In the genomic region with DNA sequence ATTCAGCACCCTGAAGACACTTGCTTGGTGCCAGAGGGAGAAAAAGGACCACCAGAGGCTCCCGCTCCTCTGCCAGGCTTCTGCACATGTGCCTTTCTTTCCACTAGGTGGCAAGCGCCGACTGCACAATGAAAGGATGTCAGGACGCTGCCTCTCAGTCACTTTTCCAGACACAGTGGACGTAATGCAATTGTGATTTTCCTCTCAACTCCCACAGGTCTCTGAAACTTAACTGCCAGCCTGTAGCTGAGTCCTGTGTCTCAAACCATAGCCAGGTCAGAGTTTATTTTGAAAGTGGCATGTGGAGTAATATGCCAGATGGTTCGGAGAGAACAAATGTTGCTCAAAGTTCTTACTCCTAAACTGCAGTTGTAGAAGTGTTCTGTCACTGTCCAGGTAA, we compare ENCODE assay signal across 8 cellular contexts.
DNase-seq lines count a peak whose midpoint lies in the region; ATAC-seq and TF ChIP-seq lines count a peak whose summit lies in the region.

No MANE protein-coding gene starts in this region.

- intact Hi-C loops in left cardiac atrium (cut with DNase I) = loop anchor here in 1 of 2 donors (5.0 kb wide), 1 partner anchor 401 kb away; no protein-coding TSS in a partner anchor

- peak; percentile 88 for ATAC-seq in left cardiac atrium
- no peak for ATAC-seq in GM21381 (IDR thresholded peaks at IDR 0.05; ENCODE audit: unreplicated experiment)
- no peak for ATAC-seq in GM21367 (IDR thresholded peaks at IDR 0.05; ENCODE audit: unreplicated experiment)

- peak; percentile 48 for TF ChIP-seq CTCF in GM12873 (IDR thresholded peaks at IDR 0.05; ENCODE audit: insufficient read depth, low read depth, low read length, missing control alignments)
- peak; percentile 92 for TF ChIP-seq CTCF in retinal pigment epithelial cell (conservative IDR thresholded peaks at IDR 0.05; ENCODE audit: low read depth, low read length)

- DNase-seq in NCI-H128 (lab: John Stamatoyannopoulos, UW; ENCODE audit: unreplicated experiment) (peak; percentile 34), amniotic epithelial cell (ENCODE audit: low read depth) (peak; percentile 89), left cardiac atrium (peak; percentile 68), retinal pigment epithelial cell (ENCODE audit: low read depth) (peak; percentile 27)
- no peak for DNase-seq in activated CD4-positive, alpha-beta T cell treated with anti-CD3 and anti-CD28 coated beads, Interleukin-2, amount 50 U/mL, for 48 hours

- H3K4me3 ChIP-seq in retinal pigment epithelial cell (ENCODE audit: low read length) = no peak overlapping the region

Comparison
In these comparisons a context has a peak if more than half of its experiments do, and no peak if none do; other contexts are left out.
1. DNase-seq: peak in NCI-H128 (single experiment), amniotic epithelial cell (single experiment), left cardiac atrium (single experiment) and retinal pigment epithelial cell (single experiment); none in activated CD4-positive, alpha-beta T cell treated with anti-CD3 and anti-CD28 coated beads, Interleukin-2, amount 50 U/mL, for 48 hours (0 of 2).
2. ATAC-seq: peak in left cardiac atrium (2 of 2); none in GM21381 (single experiment) and GM21367 (single experiment).